22 cellular contexts compared by ENCODE assay signal in genomic region chr3:161156936-161157335, GRCh38. TPM values are rescaled to one million over a fixed set of nuclear protein-coding genes. Genes with fewer than 3 reads are reported as not detected.
DNase-seq lines count a peak whose midpoint lies in the region; ATAC-seq, FAIRE-seq and TF ChIP-seq lines count a peak whose summit lies in the region.
"Had no signal": no experiment of that assay in that cellular context is flagged by ENCODE, and none has a peak within 500 bp of the region (broad histone marks: within the 10 kb centered on the region; RNA-seq: fewer than 3 reads in every experiment).

No MANE protein-coding gene starts in this region.

- peak overlapping the region; percentile 24 for H2BK5ac ChIP-seq in neuronal stem cell (ENCODE audit: low read length)

- H3K14ac ChIP-seq in neuronal stem cell (ENCODE audit: low read length), result no peak overlapping the region

- no peak overlapping the region for H3K4me3 ChIP-seq in PC-3 (ENCODE audit: low read length)
- H3K4me3 ChIP-seq in endothelial cell of umbilical vein (replicated peaks in 1 of 3; ENCODE audit: insufficient read depth in 1 of 3, low read depth in 1 of 3, low read length in 3 of 3), result no peak overlapping the region
- H3K4me3 ChIP-seq in neuronal stem cell (ENCODE audit: low read length in 2 of 2), result no peak overlapping the region
- H3K4me3 ChIP-seq in SJCRH30, result no peak overlapping the region
- H3K4me3 ChIP-seq: A549, GM23338 had no signal

- WGBS in neuronal stem cell (ENCODE audit: extremely low coverage in 2 of 2, insufficient read length in 2 of 2, insufficient replicate concordance in 1 of 2), 2 donors, result no CpG with 5 or more reads among the region's 5 CpGs

- DNase-seq in A172 (ENCODE audit: low spot score) (peak; percentile 38), PC-3 (peak; percentile 48), endothelial cell of umbilical vein (ENCODE audit: low read depth, low spot score) (peak; percentile 33), neuronal stem cell (ENCODE audit: low spot score) (no peak), amygdala (lab: John Stamatoyannopoulos, UW) (no peak), SJCRH30 (no peak)
- DNase-seq: ACHN; C1 segment of cervical spinal cord; Calu3; CD4-positive, alpha-beta memory T cell; COR-L47; DMS153; DND-41; H9 had no signal

- TF ChIP-seq POLR2A in endothelial cell of umbilical vein (IDR thresholded peaks at IDR 0.05; ENCODE audit: low read depth, low read length), result no peak

- no peaks in the 10 kb centered on the region for H3K4me1 ChIP-seq in PC-3 (ENCODE audit: insufficient read depth, low read length)
- H3K4me1 ChIP-seq in endothelial cell of umbilical vein (ENCODE audit: control insufficient read depth, extremely low read depth, insufficient read depth, low read length), result no peaks in the 10 kb centered on the region
- H3K4me1 ChIP-seq in neuronal stem cell (ENCODE audit: control insufficient read depth in 2 of 2, insufficient read depth in 1 of 2, low read depth in 1 of 2, low read length in 2 of 2), result no peaks in the 10 kb centered on the region
- H3K4me1 ChIP-seq in SJCRH30, result no peaks in the 10 kb centered on the region
- H3K4me1 ChIP-seq: A549 had no signal

- dilution Hi-C loops in endothelial cell of umbilical vein (cut with MboI; ENCODE audit: extremely low pct_ligation_motif_present, low sequenced_read_pairs), result no loop called here

- no peak overlapping the region for H2AK5ac ChIP-seq in neuronal stem cell (ENCODE audit: low read depth, low read length)

- H3K27ac ChIP-seq in PC-3 (ENCODE audit: low read length), result peak overlapping the region; percentile 45
- H3K27ac ChIP-seq in endothelial cell of umbilical vein (ENCODE audit: insufficient read depth, low read depth, low read length), result no peak overlapping the region
- no peak overlapping the region for H3K27ac ChIP-seq in neuronal stem cell (replicated peaks; ENCODE audit: low read length)
- H3K27ac ChIP-seq in SJCRH30, result no peak overlapping the region
- H3K27ac ChIP-seq: 22Rv1, A549 had no signal

- no TSS peak for BruUV-seq in PC-3 (replicated peaks; lab: Mats Ljungman, UMichigan)
- no TSS peak for BruUV-seq in endothelial cell of umbilical vein (replicated peaks; lab: Mats Ljungman, UMichigan)

- no peaks in the 10 kb centered on the region for H3K79me2 ChIP-seq in PC-3 (ENCODE audit: low read length)
- H3K79me2 ChIP-seq in endothelial cell of umbilical vein (ENCODE audit: control insufficient read depth, insufficient read depth, low read length), result no peaks in the 10 kb centered on the region

- H3K9me2 ChIP-seq in PC-3 (replicated peaks; ENCODE audit: low read length), result no peaks in the 10 kb centered on the region

- no peak overlapping the region for H3K18ac ChIP-seq in neuronal stem cell (ENCODE audit: low read length)

- H4K20me1 ChIP-seq in PC-3 (ENCODE audit: low read length), result no peaks in the 10 kb centered on the region
- H4K20me1 ChIP-seq in endothelial cell of umbilical vein (replicated peaks; ENCODE audit: control insufficient read depth, extremely low read depth, insufficient read depth, low read length), result no peaks in the 10 kb centered on the region

- H3K9ac ChIP-seq in PC-3 (ENCODE audit: low read length) (no peak overlapping the region), endothelial cell of umbilical vein (replicated peaks; ENCODE audit: extremely low read depth, insufficient read depth, low read length) (no peak overlapping the region), neuronal stem cell (ENCODE audit: low read depth, low read length, poor library complexity) (no peak overlapping the region)

- no peaks in the 10 kb centered on the region for H3F3A ChIP-seq in PC-3 (ENCODE audit: low read length, unreplicated experiment)

- no peak for TF ChIP-seq CTCF in PC-3 (conservative IDR thresholded peaks at IDR 0.05; ENCODE audit: low read depth, low read length)
- no peak for TF ChIP-seq CTCF in endothelial cell of umbilical vein (IDR thresholded peaks at IDR 0.05; ENCODE audit: extremely low read depth in 1 of 2, insufficient read depth in 1 of 2, low read depth in 1 of 2, low read length in 2 of 2)

- no peaks in the 10 kb centered on the region for H3K9me3 ChIP-seq in PC-3 (ENCODE audit: low read length)
- no peaks in the 10 kb centered on the region for H3K9me3 ChIP-seq in endothelial cell of umbilical vein (replicated peaks; ENCODE audit: control insufficient read depth, insufficient read depth, low read length)
- no peaks in the 10 kb centered on the region for H3K9me3 ChIP-seq in neuronal stem cell (replicated peaks in 1 of 2; ENCODE audit: control insufficient read depth in 2 of 2, insufficient read depth in 1 of 2, low read depth in 1 of 2, low read length in 2 of 2)
- no peaks in the 10 kb centered on the region for H3K9me3 ChIP-seq in SJCRH30 (replicated peaks)
- H3K9me3 ChIP-seq: A549 had no signal

- CTCF ChIA-PET in PC-3 (lab: Charles Lee), result no interaction called here
- CTCF ChIA-PET in endothelial cell of umbilical vein (lab: Charles Lee), result no interaction called here

- H2BK15ac ChIP-seq in neuronal stem cell (ENCODE audit: low read length), result no peak overlapping the region

- H2AFZ ChIP-seq in PC-3 (ENCODE audit: low read length), result no peak overlapping the region
- no peak overlapping the region for H2AFZ ChIP-seq in endothelial cell of umbilical vein (ENCODE audit: low read depth, low read length)
- H2AFZ ChIP-seq in neuronal stem cell (ENCODE audit: low read length), result no peak overlapping the region
- H2AFZ ChIP-seq: GM23338 had no signal

- H2BK120ac ChIP-seq in neuronal stem cell (ENCODE audit: low read depth, low read length), result no peak overlapping the region

- H3K27me3 ChIP-seq in PC-3 (ENCODE audit: low read length), result no peaks in the 10 kb centered on the region
- no peaks in the 10 kb centered on the region for H3K27me3 ChIP-seq in endothelial cell of umbilical vein (ENCODE audit: control insufficient read depth in 2 of 2, insufficient read depth in 2 of 2, low read length in 2 of 2)
- peaks cover 0 to 18% (median 2%) of the 10 kb centered on the region in 3 experiments for H3K27me3 ChIP-seq in neuronal stem cell (ENCODE audit: control insufficient read depth in 3 of 3, insufficient read depth in 3 of 3, low read depth in 1 of 3, low read length in 3 of 3)
- no peaks in the 10 kb centered on the region for H3K27me3 ChIP-seq in SJCRH30

- H4K91ac ChIP-seq in neuronal stem cell (ENCODE audit: low read depth, low read length, poor library complexity), result no peak overlapping the region

- no peaks in the 10 kb centered on the region for H3K36me3 ChIP-seq in PC-3 (ENCODE audit: low read depth, low read length)
- no peaks in the 10 kb centered on the region for H3K36me3 ChIP-seq in endothelial cell of umbilical vein (ENCODE audit: control insufficient read depth in 2 of 2, extremely low read depth in 1 of 2, insufficient read depth in 2 of 2, low read length in 2 of 2)
- H3K36me3 ChIP-seq in neuronal stem cell (replicated peaks in 1 of 2; ENCODE audit: control insufficient read depth in 2 of 2, insufficient read depth in 2 of 2, low read length in 2 of 2), result no peaks in the 10 kb centered on the region
- H3K36me3 ChIP-seq in SJCRH30, result no peaks in the 10 kb centered on the region

- no peak overlapping the region for H3K4ac ChIP-seq in neuronal stem cell (ENCODE audit: low read length)

- no peak overlapping the region for H3K23ac ChIP-seq in neuronal stem cell (ENCODE audit: low read depth, low read length, poor library complexity)

- ATAC-seq in PC-3 (peak; percentile 46), HG03025 (IDR thresholded peaks at IDR 0.05; ENCODE audit: low FRiP score, unreplicated experiment) (no peak), GM21717 (IDR thresholded peaks at IDR 0.05; ENCODE audit: unreplicated experiment) (no peak)
- ATAC-seq: A549, GM23338, HCT116 had no signal

- no peaks in the 10 kb centered on the region for H3K9me1 ChIP-seq in endothelial cell of umbilical vein (replicated peaks; ENCODE audit: control insufficient read depth, extremely low read depth, insufficient read depth, low read length)

- no peak overlapping the region for H3K4me2 ChIP-seq in PC-3 (ENCODE audit: low read length)
- no peak overlapping the region for H3K4me2 ChIP-seq in endothelial cell of umbilical vein (ENCODE audit: insufficient read depth, low read length)
- no peak overlapping the region for H3K4me2 ChIP-seq in neuronal stem cell (ENCODE audit: insufficient read depth, low read length, poor library complexity, severe bottlenecking)
- H3K4me2 ChIP-seq: A549, GM23338 had no signal

- intact Hi-C loops in PC-3 (cut with micrococcal nuclease), result no loop called here
- intact Hi-C loops in endothelial cell of umbilical vein (cut with micrococcal nuclease), result no loop called here

- no peak overlapping the region for H4K8ac ChIP-seq in neuronal stem cell (ENCODE audit: low read depth, low read length)

- no peaks in the 10 kb centered on the region for H3K79me1 ChIP-seq in neuronal stem cell (ENCODE audit: low read depth, low read length)

- no peak overlapping the region for H2BK12ac ChIP-seq in neuronal stem cell (ENCODE audit: low read length)

- no peak for FAIRE-seq in endothelial cell of umbilical vein (lab: Jason Lieb, UNC)
- FAIRE-seq: A549, G401.6, GM12892 had no signal

- POLR2A ChIA-PET in PC-3 (lab: Charles Lee; ENCODE audit: unreplicated experiment) (no interaction called here), endothelial cell of umbilical vein (lab: Charles Lee) (no interaction called here)

TF ChIP-seq in endothelial cell of umbilical vein, 7 proteins besides CTCF, POLR2A, EP300 and RAD21 (continues in another document):
- TF ChIP-seq EZH2 (IDR thresholded peaks at IDR 0.05; ENCODE audit: borderline replicate concordance, low read depth, low read length, severe bottlenecking) (no peak), MAX (IDR thresholded peaks at IDR 0.05; ENCODE audit: insufficient read depth, insufficient read length) (no peak), MYC (IDR thresholded peaks at IDR 0.05; ENCODE audit: low read depth, low read length) (no peak), POLR2AphosphoS5 (IDR thresholded peaks at IDR 0.05; ENCODE audit: insufficient read depth, low read depth, low read length) (no peak)

RNA-seq across cellular contexts. Expression of gene B3GALNT1, which starts 51.8 kb away (rescaled TPM):
- 21.9 and 24.6 TPM in 2 replicates for total RNA-seq in A172 (2014; rRNA removed; shearing (Covaris generic))
- 110 and 125 TPM in 2 replicates for total RNA-seq in PC-3 (2014; rRNA removed)
- 13.7 and 29.4 TPM in 2 replicates for total RNA-seq in endothelial cell of umbilical vein
- polyA plus RNA-seq in endothelial cell of umbilical vein, result 17.0 and 19.4 TPM in 2 replicates
- polyA plus RNA-seq in endothelial cell of umbilical vein (2011; cell fraction: cytosol; rRNA removed), result 16.2 and 16.4 TPM in 2 replicates
- polyA plus RNA-seq in endothelial cell of umbilical vein (2011; cell fraction: nucleus; rRNA removed), result 14.7 and 15.4 TPM in 2 replicates
- 12.3 and 18.2 TPM in 2 replicates for polyA plus RNA-seq in endothelial cell of umbilical vein (2012)
- polyA minus RNA-seq in endothelial cell of umbilical vein, result 45.9 and 61.8 TPM in 2 replicates
- not detected for polyA minus RNA-seq in endothelial cell of umbilical vein (2011; cell fraction: cytosol; rRNA and poly(A)+ RNA removed)
- polyA minus RNA-seq in endothelial cell of umbilical vein (2011; cell fraction: nucleus; rRNA and poly(A)+ RNA removed), result 13.6 and 15.8 TPM in 2 replicates
- 12.1 TPM for polyA plus RNA-seq in neuronal stem cell (2013, experiment 1 of 2)
- 13.5 TPM for polyA plus RNA-seq in neuronal stem cell (2013, experiment 2 of 2)
- not detected in 2 replicates for total RNA-seq in SJCRH30 (2014; rRNA removed; shearing (Covaris generic))

Comparison
In these comparisons a context has a peak if more than half of its experiments do, and no peak if none do; other contexts are left out.
1. DNase-seq: peak in A172 (single experiment), PC-3 (single experiment) and endothelial cell of umbilical vein (single experiment); none in neuronal stem cell (single experiment), amygdala (0 of 56) and SJCRH30 (0 of 2).
2. RNA of gene B3GALNT1, which starts 51.8 kb away (total RNA-seq): 110 to 125 TPM in PC-3, 13.7 to 29.4 TPM in endothelial cell of umbilical vein and 21.9 to 24.6 TPM in A172; not detected in SJCRH30; every median in the first group is over 10 times any median in the second.